In the genomic region with DNA sequence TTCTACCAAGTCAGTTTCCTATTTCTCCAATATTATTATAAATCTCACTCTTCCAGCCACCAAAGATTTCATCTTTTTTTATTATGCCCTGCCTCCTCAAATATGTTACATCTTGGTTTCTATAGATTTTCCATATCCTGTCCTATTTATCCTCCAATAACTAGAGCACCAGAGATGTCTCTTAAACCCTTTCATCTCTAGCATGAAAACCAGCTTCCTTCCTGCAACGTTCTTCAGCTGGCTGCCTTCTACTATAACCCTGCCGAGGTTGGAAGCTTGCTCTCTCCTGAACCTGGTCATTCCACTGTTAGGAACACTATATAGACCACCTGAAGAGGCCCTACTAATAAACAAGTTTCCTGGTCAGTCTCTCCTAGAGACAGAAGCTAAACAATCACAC, we compare ENCODE assay signal across 24 cellular contexts. TPM values are rescaled to one million over a fixed set of nuclear protein-coding genes. Genes with fewer than 3 reads are reported as not detected.
DNase-seq lines count a peak whose midpoint lies in the region; ATAC-seq and TF ChIP-seq lines count a peak whose summit lies in the region.
"Had no signal": no experiment of that assay in that cellular context is flagged by ENCODE, and none has a peak within 500 bp of the region (broad histone marks: within the 10 kb centered on the region; RNA-seq: fewer than 3 reads in every experiment).

No MANE protein-coding gene starts in this region.

- H2AFZ ChIP-seq in DND-41 (ENCODE audit: low read depth, low read length) (no peak overlapping the region), Loucy (ENCODE audit: low read length) (peak overlapping the region; percentile 77)

- ATAC-seq in DND-41 (ENCODE audit: insufficient read depth, low read depth) (peak; percentile 64; the same call in 2 of the 3 replicates), omental fat pad (ENCODE audit: low FRiP score) (no peak), GM18867 (IDR thresholded peaks at IDR 0.05; ENCODE audit: unreplicated experiment) (no peak)
- ATAC-seq in naive thymus-derived CD8-positive, alpha-beta T cell = peak in 1 of 2 donors; percentile 42
- ATAC-seq: HepG2, K562 had no signal

- H3K4me3 ChIP-seq in BLaER1 (peak overlapping the region; percentile 51), DND-41 (ENCODE audit: low read depth in 1 of 2, low read length in 2 of 2) (no peak overlapping the region), Loucy (ENCODE audit: low read length, poor library complexity, severe bottlenecking) (peak overlapping the region; percentile 23)
- H3K4me3 ChIP-seq: K562, MG63, SJSA1 had no signal

- H3K9ac ChIP-seq in BLaER1 (no peak overlapping the region), DND-41 (ENCODE audit: low read depth, low read length) (no peak overlapping the region), Loucy (ENCODE audit: low read depth, low read length, poor library complexity, severe bottlenecking) (peak overlapping the region; percentile 31)

- no peaks in the 10 kb centered on the region for H3K9me2 ChIP-seq in Loucy (replicated peaks; ENCODE audit: low read depth, low read length)

- H3K4me1 Mint-ChIP-seq in naive thymus-derived CD8-positive, alpha-beta T cell = peaks cover 6 to 37% (median 20%) of the 10 kb centered on the region in 4 donors

- peak overlapping the region in 8 of 10 donors; percentile 1 to 76 (median 30) for H3K27ac Mint-ChIP-seq in naive thymus-derived CD8-positive, alpha-beta T cell

- no peaks in the 10 kb centered on the region for H3F3A ChIP-seq in Loucy (ENCODE audit: low read depth)

- H3K27me3 ChIP-seq in BLaER1 (no peaks in the 10 kb centered on the region), DND-41 (ENCODE audit: insufficient read depth, low read length, poor library complexity) (no peaks in the 10 kb centered on the region), Loucy (ENCODE audit: insufficient read depth, low read length, poor library complexity, severe bottlenecking) (no peaks in the 10 kb centered on the region)
- H3K27me3 ChIP-seq: MG63, SJSA1 had no signal

- POLR2A ChIA-PET in naive thymus-derived CD8-positive, alpha-beta T cell (lab: Charles Lee) = interaction anchor here (1.2 to 1.4 kb wide), 2 partner anchors 28 to 214 kb away, joined by 4 to 6 read pairs; a partner anchor contains a TSS

- H3K27ac ChIP-seq in BLaER1 (peak overlapping the region; percentile 66; the same call in 1 of the 2 replicates), DND-41 (ENCODE audit: low read length) (no peak overlapping the region)
- H3K27ac ChIP-seq: SJSA1 had no signal

- DNase-seq in DND-41 (no peak), omental fat pad (ENCODE audit: low spot score) (no peak)
- DNase-seq in naive thymus-derived CD8-positive, alpha-beta T cell = no peak
- no peak for DNase-seq in activated T-cell treated with anti-CD3 and anti-CD28 coated beads, Interleukin-2, amount 50 U/mL, for 1 hour
- DNase-seq: C1 segment of cervical spinal cord; Caco-2; CD4-positive, alpha-beta memory T cell; DMS79; H7; MG63; NCI-H1105 treated with DMSO at 0.1 percent for 48 hours; NCI-H146; NCI-H1930; NCI-H2107; NCI-H446; NCI-H526; Right ventricle myocardium superior; RPMI8226 had no signal

- peak overlapping the region in 4 of 10 donors; percentile 4 to 36 (median 14) for H3K4me3 Mint-ChIP-seq in naive thymus-derived CD8-positive, alpha-beta T cell

- TF ChIP-seq CTCF in DND-41 (IDR thresholded peaks at IDR 0.05; ENCODE audit: borderline replicate concordance, extremely low read depth, low read length, poor library complexity, severe bottlenecking) (no peak), Loucy (conservative IDR thresholded peaks at IDR 0.05; ENCODE audit: low read length) (no peak), omental fat pad (IDR thresholded peaks at IDR 0.05) (no peak)

- H3K9me3 Mint-ChIP-seq in naive thymus-derived CD8-positive, alpha-beta T cell = no peaks in the 10 kb centered on the region

- peaks cover 42% of the 10 kb centered on the region for H3K9me3 ChIP-seq in BLaER1
- no peaks in the 10 kb centered on the region for H3K9me3 ChIP-seq in DND-41 (ENCODE audit: insufficient read depth, low read length, severe bottlenecking)
- H3K9me3 ChIP-seq in Loucy (ENCODE audit: insufficient read depth, low read depth, low read length) = no peaks in the 10 kb centered on the region
- H3K9me3 ChIP-seq: Caco-2, MG63, SJSA1 had no signal

- H3K4me2 ChIP-seq in BLaER1 (peak overlapping the region; percentile 81), DND-41 (ENCODE audit: insufficient read depth, low read length) (no peak overlapping the region), Loucy (ENCODE audit: low read depth, low read length, poor library complexity, severe bottlenecking) (peak overlapping the region; percentile 68)

- H3K36me3 ChIP-seq in BLaER1 (peaks cover 49% of the 10 kb centered on the region), DND-41 (ENCODE audit: insufficient read depth, low read length) (peaks cover 29% of the 10 kb centered on the region), Loucy (ENCODE audit: insufficient read depth, low read length) (no peaks in the 10 kb centered on the region; the same call in 1 of the 2 replicates)
- H3K36me3 ChIP-seq: MG63 had no signal

- H3K36me3 Mint-ChIP-seq in naive thymus-derived CD8-positive, alpha-beta T cell = peaks cover 10 to 68% (median 34%) of the 10 kb centered on the region in 3 donors

- H3K4me1 ChIP-seq in BLaER1 (peaks cover 34% of the 10 kb centered on the region), DND-41 (ENCODE audit: insufficient read depth, low read length) (no peaks in the 10 kb centered on the region), Loucy (ENCODE audit: insufficient read depth, low read length, poor library complexity, severe bottlenecking) (peaks cover 13% of the 10 kb centered on the region)
- H3K4me1 ChIP-seq: SJSA1 had no signal

- 0 out of 2 replicates have a peak, but pooled peaks cover 7% of the 10 kb centered on the region for H3K79me2 ChIP-seq in DND-41 (ENCODE audit: insufficient read depth, low read length)
- no peaks in the 10 kb centered on the region for H3K79me2 ChIP-seq in Loucy (ENCODE audit: insufficient read depth, low read length)

- H3K27me3 Mint-ChIP-seq in naive thymus-derived CD8-positive, alpha-beta T cell = no peaks in the 10 kb centered on the region
- H3K27me3 Mint-ChIP-seq: CD4-positive, alpha-beta memory T cell had no signal

- no peaks in the 10 kb centered on the region for H4K20me1 ChIP-seq in BLaER1
- no peaks in the 10 kb centered on the region; the same call in 1 of the 2 replicates for H4K20me1 ChIP-seq in DND-41 (ENCODE audit: insufficient read depth, low read length)
- H4K20me1 ChIP-seq in Loucy (ENCODE audit: insufficient read depth, low read length, poor library complexity, severe bottlenecking) = no peaks in the 10 kb centered on the region

RNA-seq across cellular contexts. Expression of a gene that starts 27.9 kb away (rescaled TPM):
- total RNA-seq in naive thymus-derived CD8-positive, alpha-beta T cell = 10 to 100 TPM; 23.7 to 26.1 TPM
- 10 to 100 TPM in 1 of 3 donors, 1 to 10 TPM in 2; 5.7 to 11.4 (median 7.7) TPM for polyA plus RNA-seq in naive thymus-derived CD8-positive, alpha-beta T cell
- total RNA-seq in omental fat pad = under 1 TPM; 0.19 to 0.96 (median 0.30) TPM

Comparison
In these comparisons a context has a peak if more than half of its experiments do, and no peak if none do; other contexts are left out.
1. H3K4me3 ChIP-seq: peak in BLaER1 (single experiment) and Loucy (single experiment); none in DND-41 (0 of 2).
2. RNA of a gene that starts 27.9 kb away (total RNA-seq): 23.7 to 26.1 TPM in naive thymus-derived CD8-positive, alpha-beta T cell; 0.19 to 0.96 TPM in omental fat pad; every median in the first group is over 10 times any median in the second.